Comparison of ENCODE assay signal across 10 cellular contexts in genomic region chr13:40096357-40096911, GRCh38.
DNase-seq lines count a peak whose midpoint lies in the region; ATAC-seq and FAIRE-seq lines count a peak whose summit lies in the region.
"Had no signal": no experiment of that assay in that cellular context is flagged by ENCODE, and none has a peak within 500 bp of the region (broad histone marks: within the 10 kb centered on the region; RNA-seq: fewer than 3 reads in every experiment).

No MANE protein-coding gene starts in this region.

- no peaks in the 10 kb centered on the region for H3K27me3 Mint-ChIP-seq in T-helper 17 cell

- H3K4me1 Mint-ChIP-seq in T-helper 17 cell, result peaks cover 17% of the 10 kb centered on the region
- H3K4me1 Mint-ChIP-seq: immature natural killer cell had no signal

- H3K27ac Mint-ChIP-seq in T-helper 17 cell, result peak overlapping the region; percentile 2

- H3K27ac ChIP-seq in small intestine (ENCODE audit: low read depth in 1 of 2, low read length in 1 of 2), result no peak overlapping the region

- no peak overlapping the region for H3K4me3 ChIP-seq in small intestine (ENCODE audit: low read depth in 1 of 2, low read length in 2 of 2)

- no peaks in the 10 kb centered on the region for H3K36me3 Mint-ChIP-seq in T-helper 17 cell (ENCODE audit: low read depth)
- H3K36me3 Mint-ChIP-seq: immature natural killer cell had no signal

- ATAC-seq in T-helper 17 cell (peak; percentile 87), HG02840 (IDR thresholded peaks at IDR 0.05; ENCODE audit: low FRiP score, unreplicated experiment) (no peak), HG02938 (IDR thresholded peaks at IDR 0.05; ENCODE audit: unreplicated experiment) (no peak)

- no peaks in the 10 kb centered on the region for H3K27me3 ChIP-seq in small intestine (ENCODE audit: control insufficient read depth in 2 of 2, insufficient read depth in 2 of 2, low read length in 2 of 2)

- no peaks in the 10 kb centered on the region for H3K4me1 ChIP-seq in small intestine (ENCODE audit: control insufficient read depth in 2 of 2, insufficient read depth in 1 of 2, low read depth in 1 of 2, low read length in 1 of 2)

- H3K9me3 ChIP-seq in T-helper 17 cell (ENCODE audit: control insufficient read depth, low read length, poor library complexity, severe bottlenecking) (no peaks in the 10 kb centered on the region), small intestine (ENCODE audit: control insufficient read depth, low read depth) (no peaks in the 10 kb centered on the region)

- 65 to 77% (median 73%) methylated on average over 4 of the region's 4 CpGs for WGBS in small intestine, 3 donors

- DNase-seq in DMS153 (lab: John Stamatoyannopoulos, UW) (peak; percentile 47), T-helper 17 cell (no peak), activated T-helper 1 cell treated with Interleukin-2 at 50 U/mL for 16 hours (ENCODE audit: low read depth) (peak; percentile 19), small intestine (peak; percentile 26), HTR-8/SVneo (ENCODE audit: insufficient read length, low spot score) (no peak), nucleus accumbens (lab: John Stamatoyannopoulos, UW) (no peak)

- H3K36me3 ChIP-seq in small intestine (ENCODE audit: control insufficient read depth in 2 of 2, insufficient read depth in 2 of 2, low read length in 2 of 2), result no peaks in the 10 kb centered on the region

- peak overlapping the region; percentile 5 for H3K4me3 Mint-ChIP-seq in T-helper 17 cell
- H3K4me3 Mint-ChIP-seq: immature natural killer cell had no signal

- FAIRE-seq in small intestine (lab: Jason Lieb, UNC), result no peak
- no peak for FAIRE-seq in HTR-8/SVneo (lab: Jason Lieb, UNC)
- FAIRE-seq: TTC549 had no signal

Comparison
In these comparisons a context has a peak if more than half of its experiments do, and no peak if none do; other contexts are left out.
1. DNase-seq: peak in DMS153 (single experiment), activated T-helper 1 cell treated with Interleukin-2 at 50 U/mL for 16 hours (single experiment) and small intestine (single experiment); none in T-helper 17 cell (0 of 3), HTR-8/SVneo (single experiment) and nucleus accumbens (0 of 56).